In the genomic region with DNA sequence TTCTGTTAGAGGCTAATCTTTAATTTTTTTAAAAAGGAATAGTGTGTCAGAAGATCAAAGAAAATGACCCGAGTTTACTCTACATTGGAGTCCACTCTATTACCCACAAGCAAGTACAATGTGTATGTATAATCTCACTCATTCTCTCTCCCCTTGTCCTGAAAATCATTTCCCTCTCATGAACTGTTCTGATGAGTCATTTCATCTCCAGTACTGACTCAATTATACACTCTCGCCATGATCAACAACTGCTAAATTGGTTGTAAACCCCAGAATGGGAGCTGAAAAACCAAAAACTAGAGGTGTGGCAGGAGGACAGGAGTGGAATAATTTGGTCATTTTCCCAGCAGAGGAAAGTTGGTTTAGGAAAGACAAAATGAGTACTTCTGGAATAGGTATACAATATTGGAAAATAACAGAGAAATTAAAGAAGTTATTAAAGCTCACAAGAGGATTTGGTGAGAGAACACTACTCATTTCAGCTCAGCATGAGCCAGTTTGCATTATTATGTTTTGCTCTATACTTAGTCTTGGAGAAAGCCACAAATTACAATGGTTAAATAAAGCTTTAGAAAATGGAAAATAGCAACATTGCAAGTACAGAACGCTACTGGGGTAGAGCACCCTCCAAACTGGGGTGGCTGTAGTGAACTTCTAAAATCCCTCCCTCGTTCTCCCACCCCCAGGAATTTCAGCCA, we compare ENCODE assay signal across 10 cellular contexts.
DNase-seq lines count a peak whose midpoint lies in the region; ATAC-seq, FAIRE-seq and TF ChIP-seq lines count a peak whose summit lies in the region.
"Had no signal": no experiment of that assay in that cellular context is flagged by ENCODE, and none has a peak within 500 bp of the region (broad histone marks: within the 10 kb centered on the region; RNA-seq: fewer than 3 reads in every experiment).

No MANE protein-coding gene starts in this region.

- H2BK15ac ChIP-seq in neuronal stem cell (ENCODE audit: low read length): no peak overlapping the region

- no peak overlapping the region for H4K8ac ChIP-seq in neuronal stem cell (ENCODE audit: low read depth, low read length)

- peaks cover 36% of the 10 kb centered on the region for H3K4me1 ChIP-seq in Karpas-422 (ENCODE audit: low read length)
- peaks cover 0 to 3% of the 10 kb centered on the region in 2 donors for H3K4me1 ChIP-seq in neuronal stem cell (ENCODE audit: control insufficient read depth in 2 of 2, insufficient read depth in 1 of 2, low read depth in 1 of 2, low read length in 2 of 2)
- no peaks in the 10 kb centered on the region for H3K4me1 ChIP-seq in small intestine (ENCODE audit: control insufficient read depth in 2 of 2, insufficient read depth in 1 of 2, low read depth in 1 of 2, low read length in 1 of 2)

- H4K91ac ChIP-seq in neuronal stem cell (ENCODE audit: low read depth, low read length, poor library complexity): no peak overlapping the region

- no peak for DNase-seq in H54 (ENCODE audit: insufficient read length, low spot score)
- no peak for DNase-seq in Karpas-422
- DNase-seq in neuronal stem cell (ENCODE audit: low spot score): no peak
- DNase-seq in mesothelial cell of epicardium (ENCODE audit: low spot score in 2 of 2, unreplicated experiment in 2 of 2): no peak
- no peak for DNase-seq in small intestine
- DNase-seq in activated CD8-positive, alpha-beta memory T cell treated with anti-CD3 and anti-CD28 coated beads for 24 hours: no peak
- DNase-seq in SHP77 (lab: John Stamatoyannopoulos, UW): no peak

- H3K4me2 ChIP-seq in Karpas-422 (ENCODE audit: low read depth, low read length, poor library complexity, severe bottlenecking): no peak overlapping the region
- H3K4me2 ChIP-seq in neuronal stem cell (ENCODE audit: insufficient read depth, low read length, poor library complexity, severe bottlenecking): no peak overlapping the region

- peak; percentile 89 for ATAC-seq in GM18867 (IDR thresholded peaks at IDR 0.05; ENCODE audit: unreplicated experiment)
- ATAC-seq: HCT116, Right ventricle myocardium inferior had no signal

- no peaks in the 10 kb centered on the region for H3K36me3 Mint-ChIP-seq in mesothelial cell of epicardium

- H3K27me3 ChIP-seq in Karpas-422 (ENCODE audit: low read length): no peaks in the 10 kb centered on the region
- H3K27me3 ChIP-seq in neuronal stem cell (ENCODE audit: control insufficient read depth in 3 of 3, insufficient read depth in 3 of 3, low read depth in 1 of 3, low read length in 3 of 3): no peaks in the 10 kb centered on the region
- peaks cover 0 to 3% of the 10 kb centered on the region in 2 donors for H3K27me3 ChIP-seq in small intestine (ENCODE audit: control insufficient read depth in 2 of 2, insufficient read depth in 2 of 2, low read length in 2 of 2)

- no peaks in the 10 kb centered on the region for H3K27me3 Mint-ChIP-seq in mesothelial cell of epicardium (ENCODE audit: low read depth)

- FAIRE-seq in H54 (lab: Jason Lieb, UNC): peak; percentile 96
- FAIRE-seq in small intestine (lab: Jason Lieb, UNC): no peak

- H2BK12ac ChIP-seq in neuronal stem cell (ENCODE audit: low read length): no peak overlapping the region

- no peak overlapping the region for H2BK120ac ChIP-seq in neuronal stem cell (ENCODE audit: low read depth, low read length)

- no peaks in the 10 kb centered on the region for H3K9me2 ChIP-seq in Karpas-422 (replicated peaks; ENCODE audit: insufficient read depth, low read length)

- no peak overlapping the region for H2AK5ac ChIP-seq in neuronal stem cell (ENCODE audit: low read depth, low read length)

- H3K4me1 Mint-ChIP-seq in mesothelial cell of epicardium: peaks cover 8% of the 10 kb centered on the region

- no peaks in the 10 kb centered on the region for H3K9me3 Mint-ChIP-seq in mesothelial cell of epicardium

- no peak overlapping the region for H3K4ac ChIP-seq in neuronal stem cell (ENCODE audit: low read length)

- no peak overlapping the region for H3K27ac ChIP-seq in Karpas-422 (ENCODE audit: low read length)
- no peak overlapping the region for H3K27ac ChIP-seq in neuronal stem cell (replicated peaks; ENCODE audit: low read length)
- H3K27ac ChIP-seq in small intestine (ENCODE audit: low read depth in 1 of 2, low read length in 1 of 2): no peak overlapping the region

- no CpG with 5 or more reads among the region's 4 CpGs for WGBS in neuronal stem cell (ENCODE audit: extremely low coverage in 2 of 2, insufficient read length in 2 of 2, insufficient replicate concordance in 1 of 2), 2 donors
- WGBS in small intestine, 3 donors: 43 to 61% (median 55%) methylated on average over 4 of the region's 4 CpGs

- no peaks in the 10 kb centered on the region for H4K20me1 ChIP-seq in Karpas-422 (ENCODE audit: insufficient read depth, low read depth, low read length)

- H3K14ac ChIP-seq in neuronal stem cell (ENCODE audit: low read length): no peak overlapping the region

- no peak for TF ChIP-seq POLR2A in H54 (IDR thresholded peaks at IDR 0.05; ENCODE audit: low read depth, low read length)

- H3K9ac ChIP-seq in Karpas-422 (ENCODE audit: low read length) (no peak overlapping the region), neuronal stem cell (ENCODE audit: low read depth, low read length, poor library complexity) (no peak overlapping the region)

- no peak overlapping the region for H3K18ac ChIP-seq in neuronal stem cell (ENCODE audit: low read length)

- no peak overlapping the region for H3K4me3 Mint-ChIP-seq in mesothelial cell of epicardium

- H3K36me3 ChIP-seq in Karpas-422 (ENCODE audit: insufficient read depth, low read length) (no peaks in the 10 kb centered on the region), neuronal stem cell (replicated peaks in 1 of 2; ENCODE audit: control insufficient read depth in 2 of 2, insufficient read depth in 2 of 2, low read length in 2 of 2) (no peaks in the 10 kb centered on the region), small intestine (ENCODE audit: control insufficient read depth in 2 of 2, insufficient read depth in 2 of 2, low read length in 2 of 2) (no peaks in the 10 kb centered on the region)

- H3K79me2 ChIP-seq in Karpas-422 (ENCODE audit: low read length): no peaks in the 10 kb centered on the region

- H3K9me3 ChIP-seq in Karpas-422 (ENCODE audit: low read length): no peaks in the 10 kb centered on the region
- no peaks in the 10 kb centered on the region for H3K9me3 ChIP-seq in neuronal stem cell (replicated peaks in 1 of 2; ENCODE audit: control insufficient read depth in 2 of 2, insufficient read depth in 1 of 2, low read depth in 1 of 2, low read length in 2 of 2)
- H3K9me3 ChIP-seq in small intestine (ENCODE audit: control insufficient read depth, low read depth): no peaks in the 10 kb centered on the region

- no peak overlapping the region for H3K27ac Mint-ChIP-seq in mesothelial cell of epicardium

- H2BK5ac ChIP-seq in neuronal stem cell (ENCODE audit: low read length): no peak overlapping the region

- no peak overlapping the region for H3K23ac ChIP-seq in neuronal stem cell (ENCODE audit: low read depth, low read length, poor library complexity)

- H3K79me1 ChIP-seq in neuronal stem cell (ENCODE audit: low read depth, low read length): no peaks in the 10 kb centered on the region

- TF ChIP-seq CTCF in mesothelial cell of epicardium (IDR thresholded peaks at IDR 0.05; ENCODE audit: unreplicated experiment): no peak

- H3K4me3 ChIP-seq in Karpas-422 (ENCODE audit: low read length) (no peak overlapping the region), neuronal stem cell (ENCODE audit: low read length in 2 of 2) (no peak overlapping the region), small intestine (ENCODE audit: low read depth in 1 of 2, low read length in 2 of 2) (no peak overlapping the region)

- H2AFZ ChIP-seq in Karpas-422 (ENCODE audit: low read length) (0 out of 2 replicates have a peak overlapping the region, but pooled peaks have one; percentile 19), neuronal stem cell (ENCODE audit: low read length) (peak overlapping the region; percentile 31)
